In the genomic region with DNA sequence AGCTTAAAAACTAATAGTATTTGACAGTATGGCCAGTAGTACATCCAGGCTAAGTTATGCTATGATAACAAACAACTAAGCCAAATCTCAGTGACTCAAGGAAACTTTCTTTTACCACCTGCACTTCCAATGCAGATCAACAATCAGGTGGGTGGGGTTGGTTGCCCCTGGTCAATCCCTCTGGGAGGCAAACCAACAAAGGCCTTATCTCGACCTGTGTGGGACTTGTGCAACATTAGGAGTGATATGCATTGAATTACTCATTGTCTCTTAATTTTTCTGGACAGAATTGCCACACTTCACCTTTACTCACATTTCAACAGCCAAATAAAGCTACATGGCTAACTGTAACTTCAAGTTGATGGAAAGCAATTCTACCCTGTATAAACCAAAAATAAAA, we compare ENCODE assay signal across 14 cellular contexts.
DNase-seq lines count a peak whose midpoint lies in the region; ATAC-seq, FAIRE-seq and TF ChIP-seq lines count a peak whose summit lies in the region.
"Had no signal": no experiment of that assay in that cellular context is flagged by ENCODE, and none has a peak within 500 bp of the region (broad histone marks: within the 10 kb centered on the region; RNA-seq: fewer than 3 reads in every experiment).

No MANE protein-coding gene starts in this region.

- POLR2A ChIA-PET in HEK293T (lab: Yijun Ruan, JAX), result no interaction called here

- ATAC-seq in GM19023 (IDR thresholded peaks at IDR 0.05; ENCODE audit: unreplicated experiment), result no peak
- ATAC-seq: CD8-positive, alpha-beta T cell had no signal

- no peaks in the 10 kb centered on the region for H3K27me3 ChIP-seq in bronchial epithelial cell (ENCODE audit: control insufficient read depth, insufficient read depth, low read length)
- H3K27me3 ChIP-seq in hepatocyte, result no peaks in the 10 kb centered on the region

- CTCF ChIA-PET in HEK293T (lab: Yijun Ruan, JAX), result no interaction called here

- H3K36me3 ChIP-seq in bronchial epithelial cell (ENCODE audit: control insufficient read depth, insufficient read depth, low read length) (no peaks in the 10 kb centered on the region), hepatocyte (replicated peaks; ENCODE audit: insufficient read depth, low read depth) (no peaks in the 10 kb centered on the region)

- no peak for FAIRE-seq in bronchial epithelial cell (lab: Jason Lieb, UNC)
- FAIRE-seq: H1 had no signal

- H3K79me2 ChIP-seq in hepatocyte, result no peaks in the 10 kb centered on the region

- H2AFZ ChIP-seq in hepatocyte, result no peak overlapping the region

- no peaks in the 10 kb centered on the region for H3K9me3 ChIP-seq in hepatocyte (ENCODE audit: low read depth)

- H3K4me1 ChIP-seq in hepatocyte (ENCODE audit: insufficient read depth), result no peaks in the 10 kb centered on the region

- H3K27ac ChIP-seq in hepatocyte, result no peak overlapping the region

- no peaks in the 10 kb centered on the region for H3K9me2 ChIP-seq in hepatocyte (replicated peaks; ENCODE audit: insufficient read depth)

- H3K4me3 ChIP-seq in bronchial epithelial cell (ENCODE audit: low read depth, low read length), result no peak overlapping the region
- no peak overlapping the region for H3K4me3 ChIP-seq in hepatocyte

- no peak for TF ChIP-seq CTCF in bronchial epithelial cell (IDR thresholded peaks at IDR 0.05; ENCODE audit: insufficient read depth, low read length, severe bottlenecking)
- TF ChIP-seq CTCF in hepatocyte (IDR thresholded peaks at IDR 0.05; ENCODE audit: poor library complexity), result no peak

- DNase-seq in NCI-H226 (peak; percentile 96), bronchial epithelial cell (ENCODE audit: low read depth) (peak; percentile 77), hepatocyte (ENCODE audit: low spot score) (peak; percentile 5), GF-D8 (lab: John Stamatoyannopoulos, UW) (no peak), globus pallidus (ENCODE audit: low spot score) (no peak), HEK293T (ENCODE audit: extremely low spot score) (no peak)
- DNase-seq: CD8-positive, alpha-beta T cell; HFFc6; Karpas-422; NCI-H2029; NCI-H2171 treated with DMSO at 0.1 percent for 48 hours; NCI-H510A had no signal

- 42% methylated on average over 1 of the region's 1 CpG for WGBS in hepatocyte (ENCODE audit: low lambda C conversion rate, missing lambda C conversion rate)

- no peaks in the 10 kb centered on the region for H4K20me1 ChIP-seq in hepatocyte (ENCODE audit: insufficient read depth, poor library complexity, severe bottlenecking)

- H3K4me2 ChIP-seq in hepatocyte, result no peak overlapping the region

TF ChIP-seq in HEK293T, 16 proteins besides CTCF, POLR2A, EP300 and RAD21:
- TF ChIP-seq CTBP1 (IDR thresholded peaks at IDR 0.05; ENCODE audit: borderline replicate concordance) (no peak), L3MBTL2 (conservative IDR thresholded peaks at IDR 0.05) (no peak), ARNT (IDR thresholded peaks at IDR 0.05) (no peak), HDGF (IDR thresholded peaks at IDR 0.05; ENCODE audit: borderline replicate concordance) (no peak), FOXM1 (IDR thresholded peaks at IDR 0.05; ENCODE audit: borderline replicate concordance) (no peak), FOXK2 (IDR thresholded peaks at IDR 0.05) (no peak), SP1 (IDR thresholded peaks at IDR 0.05) (no peak), TARDBP (IDR thresholded peaks at IDR 0.05) (no peak), NFRKB (IDR thresholded peaks at IDR 0.05) (no peak), LEF1 (IDR thresholded peaks at IDR 0.05; ENCODE audit: borderline replicate concordance) (no peak), SUZ12 (IDR thresholded peaks at IDR 0.05) (no peak), ELF4 (IDR thresholded peaks at IDR 0.05) (no peak), FOXA1 (IDR thresholded peaks at IDR 0.05) (no peak), ZNF384 (IDR thresholded peaks at IDR 0.05) (no peak)
- TF ChIP-seq, protein P1, sequence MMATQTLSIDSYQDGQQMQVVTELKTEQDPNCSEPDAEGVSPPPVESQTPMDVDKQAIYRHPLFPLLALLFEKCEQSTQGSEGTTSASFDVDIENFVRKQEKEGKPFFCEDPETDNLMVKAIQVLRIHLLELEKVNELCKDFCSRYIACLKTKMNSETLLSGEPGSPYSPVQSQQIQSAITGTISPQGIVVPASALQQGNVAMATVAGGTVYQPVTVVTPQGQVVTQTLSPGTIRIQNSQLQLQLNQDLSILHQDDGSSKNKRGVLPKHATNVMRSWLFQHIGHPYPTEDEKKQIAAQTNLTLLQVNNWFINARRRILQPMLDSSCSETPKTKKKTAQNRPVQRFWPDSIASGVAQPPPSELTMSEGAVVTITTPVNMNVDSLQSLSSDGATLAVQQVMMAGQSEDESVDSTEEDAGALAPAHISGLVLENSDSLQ (IDR thresholded peaks at IDR 0.05), result no peak

Comparison
In these comparisons a context has a peak if more than half of its experiments do, and no peak if none do; other contexts are left out.
1. DNase-seq: peak in NCI-H226 (single experiment), bronchial epithelial cell (single experiment) and hepatocyte (single experiment); none in GF-D8 (single experiment), globus pallidus (single experiment) and HEK293T (single experiment).